ENCODE assay signal across 11 cellular contexts in the genomic region with DNA sequence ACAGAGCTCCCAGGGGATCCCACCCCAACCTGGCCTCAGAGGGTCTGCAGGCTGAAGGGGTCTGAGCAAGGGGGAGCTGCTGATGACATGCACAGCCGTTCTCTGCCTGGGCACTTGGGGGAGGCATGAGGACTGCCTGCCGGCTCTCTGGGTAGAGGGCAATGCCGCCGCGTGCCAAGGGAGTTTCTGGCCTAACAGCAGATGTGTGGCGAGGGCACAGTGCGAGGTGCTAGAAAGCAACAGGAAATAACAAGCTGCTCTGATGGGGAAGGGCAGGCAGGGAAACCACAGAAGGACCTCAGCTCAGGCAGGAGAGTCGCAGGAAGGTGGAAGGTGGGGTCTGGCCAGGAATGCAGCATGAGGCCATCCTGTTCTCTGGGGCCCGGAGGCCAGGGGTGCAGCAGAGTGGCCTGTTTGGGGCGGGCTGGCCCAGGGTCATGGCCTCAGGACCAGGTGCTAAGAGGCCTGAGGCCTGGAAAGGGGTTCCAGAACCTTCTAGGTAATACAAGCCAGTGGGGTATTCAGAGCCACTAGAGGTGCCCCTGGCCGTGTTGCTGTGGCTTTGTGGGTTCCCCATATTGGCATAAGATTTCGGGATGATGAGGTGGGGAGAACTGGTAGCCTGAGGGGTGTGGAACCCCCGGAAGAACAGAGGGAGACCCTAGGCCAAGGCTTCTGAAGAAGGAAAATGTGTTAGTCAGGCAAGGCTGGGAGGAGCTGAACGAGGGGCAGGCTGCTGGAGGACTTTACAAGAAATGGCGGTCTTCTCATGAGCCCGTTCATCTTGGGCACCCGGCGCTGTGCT. TPM values are rescaled to one million over a fixed set of nuclear protein-coding genes. Genes with fewer than 3 reads are reported as not detected.
DNase-seq lines count a peak whose midpoint lies in the region; ATAC-seq and TF ChIP-seq lines count a peak whose summit lies in the region.
"Had no signal": no experiment of that assay in that cellular context is flagged by ENCODE, and none has a peak within 500 bp of the region (broad histone marks: within the 10 kb centered on the region; RNA-seq: fewer than 3 reads in every experiment).

No MANE protein-coding gene starts in this region.

- TF ChIP-seq CTCF in psoas muscle (IDR thresholded peaks at IDR 0.05) (no peak), GM23338 (conservative IDR thresholded peaks at IDR 0.05; ENCODE audit: low read depth in 2 of 2) (no peak)

- H3K9me3 ChIP-seq in psoas muscle: peaks cover 5% of the 10 kb centered on the region
- H3K9me3 ChIP-seq: Peyer's patch had no signal

- intact Hi-C loops in dendritic cell treated with granulocyte-macrophage colony-stimulating factor and Interleukin-4, amounts not matched to agents 40 ng/mL and 50 ng/mL, for 4 days (cut with micrococcal nuclease): no loop called here
- intact Hi-C loops in psoas muscle (cut with DNase I): no loop called here

- DNase-seq in activated T-cell treated with anti-CD3 and anti-CD28 coated beads, Interleukin-2, amount 50 U/mL, for 24 hours: no peak
- no peak for DNase-seq in activated T-cell treated with anti-CD3 and anti-CD28 coated beads, Interleukin-2, amount 50 U/mL, for 48 hours
- DNase-seq in SW480 (ENCODE audit: low spot score) (peak; percentile 37), psoas muscle (no peak), NCI-H1694 treated with DMSO at 0.1 percent for 48 hours (lab: John Stamatoyannopoulos, UW) (no peak), GM23338 (ENCODE audit: low spot score) (no peak)
- DNase-seq: Peyer's patch had no signal

- peaks cover 16% of the 10 kb centered on the region for H3K4me1 Mint-ChIP-seq in activated T-cell treated with anti-CD3 and anti-CD28 coated beads, Interleukin-2, amount 50 U/mL, for 24 hours (ENCODE audit: low read depth)
- H3K4me1 Mint-ChIP-seq in dendritic cell treated with granulocyte-macrophage colony-stimulating factor and Interleukin-4, amounts not matched to agents 40 ng/mL and 50 ng/mL, for 4 days (ENCODE audit: low read depth): peaks cover 22% of the 10 kb centered on the region
- no peaks in the 10 kb centered on the region; the same call in 2 of the 3 replicates for H3K4me1 Mint-ChIP-seq in GM23338

- peak overlapping the region; percentile 9 for H3K27ac Mint-ChIP-seq in activated T-cell treated with anti-CD3 and anti-CD28 coated beads, Interleukin-2, amount 50 U/mL, for 24 hours
- peak overlapping the region; percentile 46 for H3K27ac Mint-ChIP-seq in dendritic cell treated with granulocyte-macrophage colony-stimulating factor and Interleukin-4, amounts not matched to agents 40 ng/mL and 50 ng/mL, for 4 days
- no peak overlapping the region for H3K27ac Mint-ChIP-seq in GM23338

- H2AFZ ChIP-seq in GM23338: no peak overlapping the region

- H3F3A ChIP-seq in GM23338 (replicated peaks; ENCODE audit: low read depth): no peaks in the 10 kb centered on the region

- H3K4me3 Mint-ChIP-seq in activated T-cell treated with anti-CD3 and anti-CD28 coated beads, Interleukin-2, amount 50 U/mL, for 24 hours: no peak overlapping the region
- no peak overlapping the region for H3K4me3 Mint-ChIP-seq in dendritic cell treated with granulocyte-macrophage colony-stimulating factor and Interleukin-4, amounts not matched to agents 40 ng/mL and 50 ng/mL, for 4 days
- H3K4me3 Mint-ChIP-seq in GM23338: no peak overlapping the region

- no peaks in the 10 kb centered on the region for H3K27me3 ChIP-seq in psoas muscle (ENCODE audit: insufficient read depth in 3 of 3, low read length in 2 of 3)
- no peaks in the 10 kb centered on the region for H3K27me3 ChIP-seq in GM23338 (ENCODE audit: insufficient read depth)
- H3K27me3 ChIP-seq: Peyer's patch, tibial nerve had no signal

- no peaks in the 10 kb centered on the region for H3K4me1 ChIP-seq in psoas muscle
- H3K4me1 ChIP-seq in GM23338 (ENCODE audit: insufficient read depth): no peaks in the 10 kb centered on the region
- H3K4me1 ChIP-seq: Peyer's patch had no signal

- H3K79me2 ChIP-seq in GM23338 (replicated peaks; ENCODE audit: insufficient read depth): no peaks in the 10 kb centered on the region; the same call in 1 of the 2 replicates

- H3K27me3 Mint-ChIP-seq in activated T-cell treated with anti-CD3 and anti-CD28 coated beads, Interleukin-2, amount 50 U/mL, for 24 hours: no peaks in the 10 kb centered on the region
- H3K27me3 Mint-ChIP-seq in dendritic cell treated with granulocyte-macrophage colony-stimulating factor and Interleukin-4, amounts not matched to agents 40 ng/mL and 50 ng/mL, for 4 days: peaks cover 35% of the 10 kb centered on the region
- H3K27me3 Mint-ChIP-seq in GM23338 (ENCODE audit: insufficient read depth, low read depth, poor library complexity): peaks cover 13% of the 10 kb centered on the region

- no peak overlapping the region for H3K4me3 ChIP-seq in psoas muscle
- H3K4me3 ChIP-seq in GM23338: no peak overlapping the region
- H3K4me3 ChIP-seq: Peyer's patch, tibial nerve had no signal

- H3K4me2 ChIP-seq in GM23338: no peak overlapping the region

- peaks cover 14% of the 10 kb centered on the region; the same call in 1 of the 2 replicates for H4K20me1 ChIP-seq in GM23338 (replicated peaks; ENCODE audit: insufficient read depth)

- 76 to 81% (median 81%) methylated on average over 18 of the region's 18 CpGs for WGBS in psoas muscle, 3 donors

- H3K9me2 ChIP-seq in GM23338 (ENCODE audit: insufficient read depth): no peaks in the 10 kb centered on the region

- ATAC-seq in psoas muscle (no peak), GM19324 (IDR thresholded peaks at IDR 0.05; ENCODE audit: low FRiP score, unreplicated experiment) (no peak), GM23338 (no peak)

- H3K36me3 ChIP-seq in psoas muscle (ENCODE audit: insufficient read depth in 1 of 2, low read depth in 1 of 2) (peaks cover 0 to 89% of the 10 kb centered on the region in 2 donors), GM23338 (ENCODE audit: insufficient read depth) (peaks cover 14% of the 10 kb centered on the region)

- no peaks in the 10 kb centered on the region for H3K36me3 Mint-ChIP-seq in activated T-cell treated with anti-CD3 and anti-CD28 coated beads, Interleukin-2, amount 50 U/mL, for 24 hours (ENCODE audit: low read depth)
- H3K36me3 Mint-ChIP-seq in dendritic cell treated with granulocyte-macrophage colony-stimulating factor and Interleukin-4, amounts not matched to agents 40 ng/mL and 50 ng/mL, for 4 days (ENCODE audit: low read depth): no peaks in the 10 kb centered on the region
- peaks cover 84% of the 10 kb centered on the region for H3K36me3 Mint-ChIP-seq in GM23338 (ENCODE audit: low read depth)

- peaks cover 3% of the 10 kb centered on the region for H3K9me3 Mint-ChIP-seq in activated T-cell treated with anti-CD3 and anti-CD28 coated beads, Interleukin-2, amount 50 U/mL, for 24 hours
- H3K9me3 Mint-ChIP-seq in dendritic cell treated with granulocyte-macrophage colony-stimulating factor and Interleukin-4, amounts not matched to agents 40 ng/mL and 50 ng/mL, for 4 days: peaks cover 13% of the 10 kb centered on the region
- H3K9me3 Mint-ChIP-seq in GM23338: peaks cover 15% of the 10 kb centered on the region

- H3K27ac ChIP-seq in psoas muscle: peak overlapping the region; percentile 16
- H3K27ac ChIP-seq in GM23338 (ENCODE audit: low read depth): no peak overlapping the region
- H3K27ac ChIP-seq: Peyer's patch had no signal

TF ChIP-seq in GM23338, 12 proteins besides CTCF, POLR2A, EP300 and RAD21 (continues in another document):
- no peak for TF ChIP-seq JUNB (IDR thresholded peaks at IDR 0.05; ENCODE audit: unreplicated experiment)
- no peak for TF ChIP-seq ZNF114 (CRISPR knock-in tag; IDR thresholded peaks at IDR 0.05)
- TF ChIP-seq STAT1 (IDR thresholded peaks at IDR 0.05; ENCODE audit: unreplicated experiment): no peak
- TF ChIP-seq, protein P1, sequence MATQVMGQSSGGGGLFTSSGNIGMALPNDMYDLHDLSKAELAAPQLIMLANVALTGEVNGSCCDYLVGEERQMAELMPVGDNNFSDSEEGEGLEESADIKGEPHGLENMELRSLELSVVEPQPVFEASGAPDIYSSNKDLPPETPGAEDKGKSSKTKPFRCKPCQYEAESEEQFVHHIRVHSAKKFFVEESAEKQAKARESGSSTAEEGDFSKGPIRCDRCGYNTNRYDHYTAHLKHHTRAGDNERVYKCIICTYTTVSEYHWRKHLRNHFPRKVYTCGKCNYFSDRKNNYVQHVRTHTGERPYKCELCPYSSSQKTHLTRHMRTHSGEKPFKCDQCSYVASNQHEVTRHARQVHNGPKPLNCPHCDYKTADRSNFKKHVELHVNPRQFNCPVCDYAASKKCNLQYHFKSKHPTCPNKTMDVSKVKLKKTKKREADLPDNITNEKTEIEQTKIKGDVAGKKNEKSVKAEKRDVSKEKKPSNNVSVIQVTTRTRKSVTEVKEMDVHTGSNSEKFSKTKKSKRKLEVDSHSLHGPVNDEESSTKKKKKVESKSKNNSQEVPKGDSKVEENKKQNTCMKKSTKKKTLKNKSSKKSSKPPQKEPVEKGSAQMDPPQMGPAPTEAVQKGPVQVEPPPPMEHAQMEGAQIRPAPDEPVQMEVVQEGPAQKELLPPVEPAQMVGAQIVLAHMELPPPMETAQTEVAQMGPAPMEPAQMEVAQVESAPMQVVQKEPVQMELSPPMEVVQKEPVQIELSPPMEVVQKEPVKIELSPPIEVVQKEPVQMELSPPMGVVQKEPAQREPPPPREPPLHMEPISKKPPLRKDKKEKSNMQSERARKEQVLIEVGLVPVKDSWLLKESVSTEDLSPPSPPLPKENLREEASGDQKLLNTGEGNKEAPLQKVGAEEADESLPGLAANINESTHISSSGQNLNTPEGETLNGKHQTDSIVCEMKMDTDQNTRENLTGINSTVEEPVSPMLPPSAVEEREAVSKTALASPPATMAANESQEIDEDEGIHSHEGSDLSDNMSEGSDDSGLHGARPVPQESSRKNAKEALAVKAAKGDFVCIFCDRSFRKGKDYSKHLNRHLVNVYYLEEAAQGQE (IDR thresholded peaks at IDR 0.05; ENCODE audit: unreplicated experiment): no peak

RNA-seq across cellular contexts. Expression of a gene that starts 41.2 kb away (rescaled TPM):
- total RNA-seq in psoas muscle: 100 to 1,000 TPM in 2 of 4 donors, 10 to 100 TPM in 2; 45.8 to 217 (median 103) TPM
- polyA plus RNA-seq in psoas muscle: 100 to 1,000 TPM in 2 of 3 donors, 10 to 100 TPM in 1; 39.2 to 187 (median 129) TPM
- 24.6 and 34.2 TPM in 2 replicates for total RNA-seq in GM23338 (2014; rRNA removed; shearing (Covaris generic))
- polyA plus RNA-seq in GM23338 (2016; fragmentation: Nextera tagmentation; extraction: Ambion mirVana): 36.5 and 36.6 TPM in 2 replicates
- total RNA-seq: M059J had no signal
